Comparison of ENCODE assay signal across 18 cellular contexts in the genomic region with DNA sequence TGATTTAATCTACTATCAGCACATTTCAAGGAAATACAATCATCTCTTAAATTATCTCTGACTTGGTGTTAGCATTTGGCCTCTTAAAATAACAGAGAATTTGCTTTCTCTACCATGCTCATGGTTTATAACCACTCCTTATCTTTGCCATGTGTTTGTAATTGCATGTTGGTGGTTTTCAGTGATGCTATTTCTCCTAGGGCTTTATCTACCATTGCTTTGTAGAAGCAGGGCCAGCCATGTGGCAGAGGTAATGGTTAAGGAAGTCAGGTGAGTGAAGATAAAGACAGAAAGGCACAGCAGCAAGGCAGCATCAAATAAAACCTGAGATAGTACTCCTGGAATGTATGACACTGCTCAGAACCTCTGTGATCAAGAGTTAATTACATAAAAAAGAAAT.
"Had no signal": no experiment of that assay in that cellular context is flagged by ENCODE, and none has a peak within 500 bp of the region (broad histone marks: within the 10 kb centered on the region; RNA-seq: fewer than 3 reads in every experiment).

No MANE protein-coding gene starts in this region.

- H3K4me3 ChIP-seq: thyroid gland, upper lobe of right lung had no signal

- DNase-seq: activated CD4-positive, alpha-beta memory T cell treated with anti-CD3 and anti-CD28 coated beads, Interleukin-2, amount 10 ng/mL, durations not matched to agents 7 days and 5 days; activated CD4-positive, alpha-beta T cell treated with anti-CD3 and anti-CD28 coated beads, Interleukin-2, amount 10 ng/mL, durations not matched to agents 24 days and 14 days; activated effector memory CD4-positive, alpha-beta T cell treated with anti-CD3 and anti-CD28 coated beads, Interleukin-2, amount 50 U/mL, for 16 hours; activated naive CD4-positive, alpha-beta T cell treated with anti-CD3 and anti-CD28 coated beads, Interleukin-2, amount 10 ng/mL, durations not matched to agents 7 days and 5 days; activated T-cell treated with anti-CD3 and anti-CD28 coated beads, Interleukin-2, amount 50 U/mL, for 72 hours; effector CD4-positive, alpha-beta T cell; foreskin keratinocyte; hypothalamus; nephron progenitor cell; right cardiac atrium; stimulated activated CD4-positive, alpha-beta T cell treated with anti-CD3 and anti-CD28 coated beads, Interleukin-12 subunit alpha, Interleukin-12 subunit beta, amount 100 ng/mL, for 4 hours; substantia nigra; T-helper 9 cell; thyroid gland; upper lobe of right lung had no signal

- H3K27me3 ChIP-seq: foreskin keratinocyte, thyroid gland, upper lobe of right lung had no signal

- H2AFZ ChIP-seq: parathyroid adenoma had no signal

- H3K4me1 ChIP-seq: foreskin keratinocyte, parathyroid adenoma, thyroid gland, upper lobe of right lung had no signal

- ATAC-seq: activated CD4-positive, CD25-positive, alpha-beta regulatory T cell treated with anti-CD3 and anti-CD28 coated beads, Interleukin-2, amount 50 U/mL, for 24 hours; activated T-cell treated with anti-CD3 and anti-CD28 coated beads, Interleukin-2, amount 50 U/mL, for 72 hours; foreskin keratinocyte; right cardiac atrium; upper lobe of right lung had no signal

- FAIRE-seq: islet of Langerhans had no signal

- H3K9ac ChIP-seq: parathyroid adenoma had no signal

- H3K79me2 ChIP-seq: parathyroid adenoma had no signal

- H3K9me3 ChIP-seq: thyroid gland, upper lobe of right lung had no signal

- H3K27ac ChIP-seq: foreskin keratinocyte, parathyroid adenoma, thyroid gland, upper lobe of right lung had no signal

- H3K36me3 ChIP-seq: thyroid gland, upper lobe of right lung had no signal
